ENCODE assay signal across 25 cellular contexts in genomic region chr15:51089041-51089440, GRCh38. TPM values are rescaled to one million over a fixed set of nuclear protein-coding genes. Genes with fewer than 3 reads are reported as not detected.
"Had no signal": no experiment of that assay in that cellular context is flagged by ENCODE, and none has a peak within 500 bp of the region (broad histone marks: within the 10 kb centered on the region; RNA-seq: fewer than 3 reads in every experiment).

No MANE protein-coding gene starts in this region.

- H3K9me3 Mint-ChIP-seq: activated CD4-positive, alpha-beta memory T cell treated with anti-CD3 and anti-CD28 coated beads for 36 hours; activated CD4-positive, alpha-beta T cell treated with anti-CD3 and anti-CD28 coated beads, Interleukin-2, amount 10 ng/mL, durations not matched to agents 24 days and 14 days; activated naive CD4-positive, alpha-beta T cell treated with anti-CD3 and anti-CD28 coated beads, Interleukin-2, amount 10 ng/mL, durations not matched to agents 7 days and 5 days; activated naive CD4-positive, alpha-beta T cell treated with anti-CD3 and anti-CD28 coated beads, Interleukin-2, amount 50 U/mL, for 72 hours; activated naive CD8-positive, alpha-beta T cell treated with anti-CD3 and anti-CD28 coated beads, Interleukin-2, amount 10 ng/mL, durations not matched to agents 7 days and 5 days; activated T-cell treated with anti-CD3 and anti-CD28 coated beads, Interleukin-2, amount 50 U/mL, for 24 hours; activated T-cell treated with anti-CD3 and anti-CD28 coated beads, Interleukin-2, amount 50 U/mL, for 72 hours; T-helper 2 cell treated with Interferon-gamma antibody and Interleukin-4, amounts not matched to agents 5 μg/mL and 100 μg/mL, for 36 hours had no signal

- DNase-seq: activated CD4-positive, alpha-beta memory T cell treated with anti-CD3 and anti-CD28 coated beads for 36 hours; activated CD4-positive, alpha-beta T cell treated with anti-CD3 and anti-CD28 coated beads for 36 hours; activated CD4-positive, alpha-beta T cell treated with anti-CD3 and anti-CD28 coated beads, Interleukin-2, amount 10 ng/mL, durations not matched to agents 24 days and 14 days; activated CD4-positive, CD25-positive, alpha-beta regulatory T cell; activated CD4-positive, CD25-positive, alpha-beta regulatory T cell treated with anti-CD3 and anti-CD28 coated beads, Interleukin-2, amount 50 U/mL, for 72 hours; activated CD8-positive, alpha-beta memory T cell treated with anti-CD3 and anti-CD28 coated beads, Interleukin-2, amount 10 ng/mL, durations not matched to agents 7 days and 5 days; activated CD8-positive, alpha-beta memory T cell treated with anti-CD3 and anti-CD28 coated beads, Interleukin-2, amount 50 U/mL, for 4 hours; activated CD8-positive, alpha-beta T cell treated with anti-CD3 and anti-CD28 coated beads, Interleukin-2, amount 10 ng/mL, durations not matched to agents 7 days and 5 days; activated gamma-delta T cell; activated naive CD4-positive, alpha-beta T cell; activated naive CD4-positive, alpha-beta T cell treated with anti-CD3 and anti-CD28 coated beads, Interleukin-2, amount 10 ng/mL, durations not matched to agents 7 days and 5 days; activated naive CD8-positive, alpha-beta T cell treated with anti-CD3 and anti-CD28 coated beads, Interleukin-2, amount 10 ng/mL, durations not matched to agents 7 days and 5 days; activated T-cell treated with anti-CD3 and anti-CD28 coated beads, Interleukin-2, amount 50 U/mL, for 24 hours; activated T-cell treated with anti-CD3 and anti-CD28 coated beads, Interleukin-2, amount 50 U/mL, for 72 hours; brain microvascular endothelial cell; caudate nucleus; effector CD8-positive, alpha-beta T cell; head of caudate nucleus; T-helper 1 cell; T-helper 17 cell; T1000; WERI-Rb-1 had no signal

- H3K27ac Mint-ChIP-seq: activated CD4-positive, alpha-beta memory T cell treated with anti-CD3 and anti-CD28 coated beads for 36 hours; activated CD4-positive, alpha-beta T cell treated with anti-CD3 and anti-CD28 coated beads for 36 hours; activated CD4-positive, alpha-beta T cell treated with anti-CD3 and anti-CD28 coated beads, Interleukin-2, amount 10 ng/mL, durations not matched to agents 24 days and 14 days; activated CD8-positive, alpha-beta memory T cell treated with anti-CD3 and anti-CD28 coated beads, Interleukin-2, amount 10 ng/mL, durations not matched to agents 7 days and 5 days; activated CD8-positive, alpha-beta T cell treated with anti-CD3 and anti-CD28 coated beads, Interleukin-2, amount 10 ng/mL, durations not matched to agents 7 days and 5 days; activated naive CD4-positive, alpha-beta T cell treated with anti-CD3 and anti-CD28 coated beads, Interleukin-2, amount 10 ng/mL, durations not matched to agents 7 days and 5 days; activated naive CD4-positive, alpha-beta T cell treated with anti-CD3 and anti-CD28 coated beads, Interleukin-2, amount 50 U/mL, for 72 hours; activated naive CD8-positive, alpha-beta T cell treated with anti-CD3 and anti-CD28 coated beads, Interleukin-2, amount 10 ng/mL, durations not matched to agents 7 days and 5 days; activated T-cell treated with anti-CD3 and anti-CD28 coated beads, Interleukin-2, amount 50 U/mL, for 24 hours; activated T-cell treated with anti-CD3 and anti-CD28 coated beads, Interleukin-2, amount 50 U/mL, for 72 hours; T-helper 17 cell; T-helper 2 cell treated with Interferon-gamma antibody and Interleukin-4, amounts not matched to agents 5 μg/mL and 100 μg/mL, for 36 hours had no signal

- H3K4me1 Mint-ChIP-seq: activated CD4-positive, alpha-beta T cell treated with anti-CD3 and anti-CD28 coated beads for 36 hours had no signal

- H3K4me3 Mint-ChIP-seq: activated CD4-positive, alpha-beta memory T cell treated with anti-CD3 and anti-CD28 coated beads for 36 hours; activated CD4-positive, alpha-beta T cell treated with anti-CD3 and anti-CD28 coated beads for 36 hours; activated CD4-positive, alpha-beta T cell treated with anti-CD3 and anti-CD28 coated beads, Interleukin-2, amount 10 ng/mL, durations not matched to agents 24 days and 14 days; activated CD8-positive, alpha-beta memory T cell treated with anti-CD3 and anti-CD28 coated beads, Interleukin-2, amount 10 ng/mL, durations not matched to agents 7 days and 5 days; activated CD8-positive, alpha-beta T cell treated with anti-CD3 and anti-CD28 coated beads, Interleukin-2, amount 10 ng/mL, durations not matched to agents 7 days and 5 days; activated naive CD4-positive, alpha-beta T cell treated with anti-CD3 and anti-CD28 coated beads, Interleukin-2, amount 10 ng/mL, durations not matched to agents 7 days and 5 days; activated naive CD8-positive, alpha-beta T cell treated with anti-CD3 and anti-CD28 coated beads, Interleukin-2, amount 10 ng/mL, durations not matched to agents 7 days and 5 days; activated T-cell treated with anti-CD3 and anti-CD28 coated beads, Interleukin-2, amount 50 U/mL, for 24 hours; activated T-cell treated with anti-CD3 and anti-CD28 coated beads, Interleukin-2, amount 50 U/mL, for 72 hours; T-helper 17 cell; T-helper 2 cell treated with Interferon-gamma antibody and Interleukin-4, amounts not matched to agents 5 μg/mL and 100 μg/mL, for 36 hours had no signal

- H3K36me3 ChIP-seq: brain microvascular endothelial cell, WERI-Rb-1 had no signal

- H3K36me3 Mint-ChIP-seq: activated CD4-positive, alpha-beta memory T cell treated with anti-CD3 and anti-CD28 coated beads for 36 hours; activated CD8-positive, alpha-beta memory T cell treated with anti-CD3 and anti-CD28 coated beads, Interleukin-2, amount 10 ng/mL, durations not matched to agents 7 days and 5 days; activated naive CD4-positive, alpha-beta T cell treated with anti-CD3 and anti-CD28 coated beads, Interleukin-2, amount 10 ng/mL, durations not matched to agents 7 days and 5 days; activated naive CD4-positive, alpha-beta T cell treated with anti-CD3 and anti-CD28 coated beads, Interleukin-2, amount 50 U/mL, for 72 hours; activated naive CD8-positive, alpha-beta T cell treated with anti-CD3 and anti-CD28 coated beads, Interleukin-2, amount 10 ng/mL, durations not matched to agents 7 days and 5 days had no signal

- H3K27ac ChIP-seq: brain microvascular endothelial cell, epithelial cell of prostate, WERI-Rb-1 had no signal

- ATAC-seq: activated CD4-positive, alpha-beta T cell treated with anti-CD3 and anti-CD28 coated beads for 36 hours; activated CD8-positive, alpha-beta memory T cell treated with anti-CD3 and anti-CD28 coated beads, Interleukin-2, amount 10 ng/mL, durations not matched to agents 7 days and 5 days; activated CD8-positive, alpha-beta T cell treated with anti-CD3 and anti-CD28 coated beads, Interleukin-2, amount 10 ng/mL, durations not matched to agents 7 days and 5 days; activated naive CD4-positive, alpha-beta T cell treated with anti-CD3 and anti-CD28 coated beads, Interleukin-2, amount 50 U/mL, for 72 hours; activated T-cell treated with anti-CD3 and anti-CD28 coated beads, Interleukin-2, amount 50 U/mL, for 72 hours; T-helper 17 cell had no signal

RNA-seq across cellular contexts. Expression of gene TNFAIP8L3, which starts 5.7 kb away (rescaled TPM):
- total RNA-seq: activated CD4-positive, alpha-beta T cell treated with anti-CD3 and anti-CD28 coated beads for 36 hours; activated CD8-positive, alpha-beta T cell treated with anti-CD3 and anti-CD28 coated beads, Interleukin-2, amount 10 ng/mL, durations not matched to agents 7 days and 5 days; T-helper 17 cell had no signal
